In genomic region chr7:100673302-100673941, GRCh38 we compare ENCODE assay signal across 1 cellular context.
TF ChIP-seq lines count a peak whose summit lies in the region.

Gene GNB2 (plus strand): TSS chr7:100673740. CDS start chr7:100676266, 2,526 bp downstream.

TF ChIP-seq in GM12878, 131 proteins besides CTCF, POLR2A, EP300 and RAD21 (continued from another document and continues in another):
- TF ChIP-seq RELB (IDR thresholded peaks at IDR 0.05; ENCODE audit: low read depth) (peak; percentile 95), IRF5 (IDR thresholded peaks at IDR 0.05; ENCODE audit: borderline replicate concordance) (no peak), RCOR1 (conservative IDR thresholded peaks at IDR 0.05; ENCODE audit: low read depth, low read length) (0 out of 2 replicates have a peak, but pooled peaks have one; percentile 27), SMARCA5 (IDR thresholded peaks at IDR 0.05) (peak; percentile 95), HSF1 (IDR thresholded peaks at IDR 0.05; ENCODE audit: low read depth, low read length) (no peak), PML (IDR thresholded peaks at IDR 0.05; ENCODE audit: low read length) (peak; percentile 68; the same call in 1 of the 2 replicates), CEBPB (IDR thresholded peaks at IDR 0.05; ENCODE audit: borderline replicate concordance in 1 of 2, low read depth in 2 of 2, low read length in 2 of 2) (no peak), BRCA1 (IDR thresholded peaks at IDR 0.05; ENCODE audit: low read depth, low read length) (peak; percentile 46; the same call in 1 of the 2 replicates), SREBF1 (IDR thresholded peaks at IDR 0.05; ENCODE audit: low read length) (peak; percentile 97), SP1 (IDR thresholded peaks at IDR 0.05; ENCODE audit: low read depth, low read length) (peak; percentile 72), NRF1 (conservative IDR thresholded peaks at IDR 0.05; ENCODE audit: low read depth, low read length) (no peak), IKZF2 (IDR thresholded peaks at IDR 0.05) (peak; percentile 90 to 91), CBX5 (IDR thresholded peaks at IDR 0.05; ENCODE audit: low read depth) (peak; percentile 37; the same call in 1 of the 2 replicates), CBFB (IDR thresholded peaks at IDR 0.05; ENCODE audit: low read depth) (0 out of 2 replicates have a peak, but pooled peaks have one; percentile 29), ATF3 (IDR thresholded peaks at IDR 0.05; ENCODE audit: borderline replicate concordance, extremely low read depth, low read depth, low read length) (peak; percentile 28; the same call in 1 of the 2 replicates), CHD1 (IDR thresholded peaks at IDR 0.05; ENCODE audit: low read depth, low read length) (peak; percentile 100), ZBED1 (IDR thresholded peaks at IDR 0.05; ENCODE audit: borderline replicate concordance) (no peak), SMAD5 (IDR thresholded peaks at IDR 0.05; ENCODE audit: low read depth) (no peak), FOS (IDR thresholded peaks at IDR 0.05; ENCODE audit: borderline replicate concordance, extremely low read depth, insufficient read length) (no peak), POLR2AphosphoS5 (IDR thresholded peaks at IDR 0.05; ENCODE audit: low read length) (peak; percentile 70), GATAD2B (conservative IDR thresholded peaks at IDR 0.05; ENCODE audit: low read depth) (peak; percentile 99), RBBP5 (conservative IDR thresholded peaks at IDR 0.05) (no peak), SUPT20H (IDR thresholded peaks at IDR 0.05; ENCODE audit: borderline replicate concordance, control insufficient read depth, low read depth, low read length) (no peak), ZNF384 (IDR thresholded peaks at IDR 0.05; ENCODE audit: borderline replicate concordance, low read depth, low read length) (no peak), TCF3 (IDR thresholded peaks at IDR 0.05; ENCODE audit: borderline replicate concordance, insufficient read depth, low read depth, low read length) (peak; percentile 52; the same call in 1 of the 2 replicates), REST (IDR thresholded peaks at IDR 0.05; ENCODE audit: low read depth, low read length) (no peak), BCL3 (IDR thresholded peaks at IDR 0.05; ENCODE audit: borderline replicate concordance, insufficient read depth, low read depth, low read length, poor library complexity, severe bottlenecking) (peak; percentile 44), TCF12 (IDR thresholded peaks at IDR 0.05; ENCODE audit: low read depth, low read length) (no peak), IRF4 (IDR thresholded peaks at IDR 0.05; ENCODE audit: low read depth, low read length) (no peak), USF1 (IDR thresholded peaks at IDR 0.05; ENCODE audit: borderline replicate concordance, extremely low read length, insufficient read depth, low read depth, low read length) (peak; percentile 94), DPF2 (IDR thresholded peaks at IDR 0.05) (peak; percentile 94), MYB (IDR thresholded peaks at IDR 0.05; ENCODE audit: borderline replicate concordance, low read depth, low read length) (no peak), MEF2B (IDR thresholded peaks at IDR 0.05; ENCODE audit: partially characterized antibody, poor library complexity, severe bottlenecking) (peak; percentile 75), WRNIP1 (IDR thresholded peaks at IDR 0.05; ENCODE audit: borderline replicate concordance, low read depth, low read length) (0 out of 2 replicates have a peak, but pooled peaks have one; percentile 86), KAT2A (conservative IDR thresholded peaks at IDR 0.05; ENCODE audit: control insufficient read depth, low read depth, low read length) (no peak), JUNB (IDR thresholded peaks at IDR 0.05) (no peak), E2F4 (IDR thresholded peaks at IDR 0.05; ENCODE audit: low read depth, low read length) (0 out of 2 replicates have a peak, but pooled peaks have one; percentile 31), ZNF274 (IDR thresholded peaks at IDR 0.05; ENCODE audit: insufficient read depth, insufficient read length) (no peak), ZNF687 (IDR thresholded peaks at IDR 0.05) (peak; percentile 73; the same call in 1 of the 2 replicates), KLF5 (IDR thresholded peaks at IDR 0.05; ENCODE audit: partially characterized antibody) (peak; percentile 99), CBX3 (IDR thresholded peaks at IDR 0.05; ENCODE audit: borderline replicate concordance, low read depth) (no peak), ASH2L (IDR thresholded peaks at IDR 0.05; ENCODE audit: borderline replicate concordance, low read depth) (no peak), E4F1 (IDR thresholded peaks at IDR 0.05; ENCODE audit: borderline replicate concordance, partially characterized antibody) (peak; percentile 71), NR2C1 (IDR thresholded peaks at IDR 0.05) (peak; percentile 53; the same call in 1 of the 2 replicates)
